In genomic region chr10:78457804-78458483, GRCh38 we compare ENCODE assay signal across 12 cellular contexts.
A peak's percentile ranks its signal among the peaks of the same experiment; 100 is the strongest.
DNase-seq lines count a peak whose midpoint lies in the region; ATAC-seq, FAIRE-seq and TF ChIP-seq lines count a peak whose summit lies in the region.
"Had no signal": no experiment of that assay in that cellular context is flagged by ENCODE, and none has a peak within 500 bp of the region (broad histone marks: within the 10 kb centered on the region; RNA-seq: fewer than 3 reads in every experiment).

No MANE protein-coding gene starts in this region.

- H3K27ac ChIP-seq in A549, result peak overlapping the region; percentile 77 to 93
- H3K27ac ChIP-seq in hepatocyte, result peak overlapping the region; percentile 72
- H3K27ac ChIP-seq: SJCRH30 had no signal

- no peaks in the 10 kb centered on the region for H4K20me1 ChIP-seq in hepatocyte (ENCODE audit: insufficient read depth, poor library complexity, severe bottlenecking)

- H2AFZ ChIP-seq in hepatocyte, result no peak overlapping the region

- TF ChIP-seq CTCF in A549 (IDR thresholded peaks at IDR 0.05), result no peak
- no peak for TF ChIP-seq CTCF in hepatocyte (IDR thresholded peaks at IDR 0.05; ENCODE audit: poor library complexity)
- no peak for TF ChIP-seq CTCF in BE2C (IDR thresholded peaks at IDR 0.05; ENCODE audit: low read depth, low read length)

- ATAC-seq in A549, result peak; percentile 32 to 71; a peak in 5 of 6 replicates

- H3K4me3 ChIP-seq in A549 (0 out of 3 replicates have a peak overlapping the region, but pooled peaks have one; percentile 6), adipocyte (ENCODE audit: low read length) (no peak overlapping the region), hepatocyte (no peak overlapping the region), BE2C (ENCODE audit: low read depth, low read length) (no peak overlapping the region)
- H3K4me3 ChIP-seq: SJCRH30 had no signal

- CTCF ChIA-PET in A549 (lab: Yijun Ruan, JAX), result interaction anchor here (0.8 to 2.0 kb wide), 4 partner anchors 63 to 410 kb away, joined by 3 to 9 read pairs (median 6); no protein-coding TSS in a partner anchor

- peak in 1 of 2 experiments; percentile 57; a peak in 2 of 5 replicates for TF ChIP-seq EP300 in A549 (IDR thresholded peaks at IDR 0.05)

- no peak for TF ChIP-seq POLR2A in A549 (IDR thresholded peaks at IDR 0.05; ENCODE audit: low read length)

- TF ChIP-seq RAD21 in A549 (conservative IDR thresholded peaks at IDR 0.05 in 1 of 2, IDR thresholded peaks at IDR 0.05 in 1 of 2), result peak in 1 of 2 experiments; percentile 18; a peak in 2 of 5 replicates

- H3K4me2 ChIP-seq in A549 (peak overlapping the region; percentile 86), hepatocyte (peak overlapping the region; percentile 37)

- WGBS in A549 (ENCODE audit: missing lambda C conversion rate), result 24% methylated on average over 8 of the region's 8 CpGs
- WGBS in hepatocyte (ENCODE audit: low lambda C conversion rate, missing lambda C conversion rate), result 59% methylated on average over 8 of the region's 8 CpGs

- POLR2A ChIA-PET in A549 (lab: Yijun Ruan, JAX), result interaction anchor here (2.0 kb wide), 1 partner anchor 516 kb away, joined by 8 read pairs; no protein-coding TSS in a partner anchor

- DNase-seq in A549 (ENCODE audit: low read depth in 1 of 2, low spot score in 1 of 2) (peak; percentile 44 to 57), H4 (ENCODE audit: low spot score) (peak; percentile 64), adipocyte (ENCODE audit: low read depth) (peak; percentile 39), hepatocyte (ENCODE audit: low spot score) (no peak), BE2C (no peak), NCI-H2029 treated with DMSO at 0.1 percent for 48 hours (lab: John Stamatoyannopoulos, UW) (no peak), frontal cortex (ENCODE audit: low spot score in 2 of 2) (no peak), NOMO-1 treated with DMSO at 0.1 percent for 48 hours (lab: John Stamatoyannopoulos, UW; ENCODE audit: unreplicated experiment) (no peak)
- DNase-seq: C1 segment of cervical spinal cord, Kasumi-1, NCI-H510A, SJCRH30 had no signal

- H3K27me3 ChIP-seq in adipocyte (replicated peaks; ENCODE audit: control insufficient read depth, insufficient read depth, low read length) (no peaks in the 10 kb centered on the region), hepatocyte (no peaks in the 10 kb centered on the region), BE2C (no peaks in the 10 kb centered on the region)
- H3K27me3 ChIP-seq: SJCRH30 had no signal

- H3K79me2 ChIP-seq in hepatocyte, result no peaks in the 10 kb centered on the region

- FAIRE-seq in A549 (lab: Jason Lieb, UNC) (peak; percentile 28), frontal cortex (lab: Jason Lieb, UNC) (no peak)

- H3K9ac ChIP-seq in adipocyte (ENCODE audit: low read length), result no peak overlapping the region

- H3K9me2 ChIP-seq in hepatocyte (replicated peaks; ENCODE audit: insufficient read depth), result no peaks in the 10 kb centered on the region

- H3K36me3 ChIP-seq in adipocyte (ENCODE audit: control insufficient read depth, insufficient read depth, low read length, severe bottlenecking), result no peaks in the 10 kb centered on the region
- no peaks in the 10 kb centered on the region for H3K36me3 ChIP-seq in hepatocyte (replicated peaks; ENCODE audit: insufficient read depth, low read depth)
- H3K36me3 ChIP-seq in BE2C, result no peaks in the 10 kb centered on the region
- H3K36me3 ChIP-seq: SJCRH30 had no signal

- H3K9me3 ChIP-seq in A549 (no peaks in the 10 kb centered on the region), adipocyte (ENCODE audit: control insufficient read depth, low read length) (no peaks in the 10 kb centered on the region), hepatocyte (ENCODE audit: low read depth) (no peaks in the 10 kb centered on the region), BE2C (no peaks in the 10 kb centered on the region)
- H3K9me3 ChIP-seq: SJCRH30 had no signal

- H3K4me1 ChIP-seq in A549 (peaks cover 36% of the 10 kb centered on the region), adipocyte (ENCODE audit: control insufficient read depth, insufficient read depth, low read length) (peaks cover 24% of the 10 kb centered on the region), hepatocyte (ENCODE audit: insufficient read depth) (peaks cover 45% of the 10 kb centered on the region), BE2C (peaks cover 24% of the 10 kb centered on the region)

TF ChIP-seq in A549, 52 proteins besides CTCF, POLR2A, EP300 and RAD21:
- TF ChIP-seq FOSL2 (IDR thresholded peaks at IDR 0.05) (peak; percentile 77), FOSL2 (CRISPR knock-in tag; IDR thresholded peaks at IDR 0.05) (peak; percentile 51; the same call in 1 of the 2 replicates), MAX (IDR thresholded peaks at IDR 0.05) (peak; percentile 38; the same call in 1 of the 2 replicates), EHMT2 (IDR thresholded peaks at IDR 0.05; ENCODE audit: low read depth) (no peak), JUNB (IDR thresholded peaks at IDR 0.05) (peak; percentile 86), CEBPB (IDR thresholded peaks at IDR 0.05) (peak in 1 of 2 experiments; percentile 32; a peak in 2 of 4 replicates), GATA3 (IDR thresholded peaks at IDR 0.05; ENCODE audit: borderline replicate concordance) (peak; percentile 92), MAZ (IDR thresholded peaks at IDR 0.05; ENCODE audit: borderline replicate concordance, low read depth, low read length) (no peak), HOXB13 (CRISPR knock-in tag; IDR thresholded peaks at IDR 0.05; ENCODE audit: low read depth) (no peak), SMC3 (IDR thresholded peaks at IDR 0.05) (peak; percentile 10; the same call in 1 of the 3 replicates), JUN (IDR thresholded peaks at IDR 0.05) (peak in 1 of 2 experiments; percentile 17; a peak in 1 of 5 replicates)

Comparison
In these comparisons a context has a peak if more than half of its experiments do, and no peak if none do; other contexts are left out.
1. DNase-seq: peak in A549 (2 of 2), H4 (single experiment) and adipocyte (single experiment); none in hepatocyte (single experiment), BE2C (single experiment), NCI-H2029 treated with DMSO at 0.1 percent for 48 hours (single experiment), frontal cortex (0 of 2) and NOMO-1 treated with DMSO at 0.1 percent for 48 hours (single experiment).